ENCODE assay signal across 22 cellular contexts in the genomic region with DNA sequence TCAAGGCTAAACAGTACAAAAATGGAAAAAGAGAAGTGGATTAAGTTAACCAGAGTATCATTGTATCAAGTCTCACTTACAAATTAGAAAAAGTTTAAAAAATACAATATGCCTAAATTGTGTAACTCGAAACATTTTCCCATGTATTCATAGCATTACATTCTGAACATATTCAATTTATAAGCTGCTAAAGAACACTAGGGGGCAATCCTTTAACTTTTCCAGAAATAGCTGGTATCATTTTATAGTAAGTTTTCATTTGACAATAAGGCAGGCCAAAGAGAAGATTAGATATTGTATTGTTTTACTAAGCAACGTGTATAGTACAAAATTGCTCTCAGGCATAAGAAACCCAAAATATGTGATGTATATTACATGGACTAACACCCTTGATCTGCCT.
DNase-seq lines count a peak whose midpoint lies in the region; ATAC-seq and TF ChIP-seq lines count a peak whose summit lies in the region.
"Had no signal": no experiment of that assay in that cellular context is flagged by ENCODE, and none has a peak within 500 bp of the region (broad histone marks: within the 10 kb centered on the region; RNA-seq: fewer than 3 reads in every experiment).

No MANE protein-coding gene starts in this region.

- H3K27me3 ChIP-seq in PC-3 (ENCODE audit: low read length) (no peaks in the 10 kb centered on the region), osteoblast (ENCODE audit: insufficient read depth, low read length) (no peaks in the 10 kb centered on the region), tibial artery (peaks cover 0 to 6% of the 10 kb centered on the region in 2 donors), prostate gland (replicated peaks; ENCODE audit: insufficient read depth) (no peaks in the 10 kb centered on the region)
- H3K27me3 ChIP-seq: ascending aorta, BLaER1, upper lobe of right lung had no signal

- H3K79me2 ChIP-seq in PC-3 (ENCODE audit: low read length) (no peaks in the 10 kb centered on the region), osteoblast (ENCODE audit: insufficient read depth, low read length) (no peaks in the 10 kb centered on the region)

- no peaks in the 10 kb centered on the region for H3K4me1 ChIP-seq in PC-3 (ENCODE audit: insufficient read depth, low read length)
- H3K4me1 ChIP-seq in osteoblast (ENCODE audit: insufficient read depth, low read length) = no peaks in the 10 kb centered on the region
- H3K4me1 ChIP-seq in tibial artery = no peaks in the 10 kb centered on the region
- H3K4me1 ChIP-seq in prostate gland (replicated peaks) = no peaks in the 10 kb centered on the region
- H3K4me1 ChIP-seq: ascending aorta, BLaER1, psoas muscle, upper lobe of right lung had no signal

- CTCF ChIA-PET in PC-3 (lab: Charles Lee) = interaction anchor here (0.6 to 1.0 kb wide), 3 partner anchors 9 to 626 kb away, joined by 3 to 6 read pairs (median 5); no protein-coding TSS in a partner anchor

- no TSS peak for BruUV-seq in PC-3 (replicated peaks; lab: Mats Ljungman, UMichigan)

- H3K36me3 ChIP-seq in PC-3 (ENCODE audit: low read depth, low read length) (0 out of 2 replicates have a peak, but pooled peaks cover 7% of the 10 kb centered on the region), osteoblast (ENCODE audit: insufficient read depth, low read length) (no peaks in the 10 kb centered on the region), tibial artery (no peaks in the 10 kb centered on the region), prostate gland (no peaks in the 10 kb centered on the region)
- H3K36me3 ChIP-seq: ascending aorta, BLaER1, upper lobe of right lung had no signal

- no peak overlapping the region for H3K9ac ChIP-seq in PC-3 (ENCODE audit: low read length)
- H3K9ac ChIP-seq: BLaER1, GM23248 had no signal

- H3K9me3 ChIP-seq in PC-3 (ENCODE audit: low read length) (no peaks in the 10 kb centered on the region), osteoblast (ENCODE audit: low read depth, low read length) (no peaks in the 10 kb centered on the region), tibial artery (peaks cover 0 to 8% (median 0%) of the 10 kb centered on the region in 3 donors), prostate gland (no peaks in the 10 kb centered on the region)
- H3K9me3 ChIP-seq: ascending aorta, psoas muscle, upper lobe of right lung had no signal

- H3K4me3 ChIP-seq in PC-3 (ENCODE audit: low read length) (no peak overlapping the region), choroid plexus epithelial cell (ENCODE audit: low read depth, low read length) (no peak overlapping the region), osteoblast (ENCODE audit: insufficient read depth, low read length) (no peak overlapping the region), tibial artery (no peak overlapping the region), prostate gland (no peak overlapping the region)
- H3K4me3 ChIP-seq: ascending aorta, BLaER1, GM23248, psoas muscle, upper lobe of right lung had no signal

- H3F3A ChIP-seq in PC-3 (ENCODE audit: low read length, unreplicated experiment) = no peaks in the 10 kb centered on the region

- 63% methylated on average over 2 of the region's 2 CpGs for WGBS in prostate gland

- ATAC-seq in PC-3 = no peak
- ATAC-seq: naive thymus-derived CD4-positive, alpha-beta T cell; psoas muscle; upper lobe of right lung; WTC11 had no signal

- POLR2A ChIA-PET in PC-3 (lab: Charles Lee; ENCODE audit: unreplicated experiment) = no interaction called here

- TF ChIP-seq POLR2A in prostate gland (IDR thresholded peaks at IDR 0.05) = no peak

- no peak overlapping the region for H3K27ac ChIP-seq in PC-3 (ENCODE audit: low read length)
- no peak overlapping the region for H3K27ac ChIP-seq in osteoblast (ENCODE audit: low read depth, low read length)
- H3K27ac ChIP-seq in tibial artery = no peak overlapping the region
- no peak overlapping the region for H3K27ac ChIP-seq in prostate gland
- H3K27ac ChIP-seq: ascending aorta, BLaER1, GM23248, psoas muscle, upper lobe of right lung had no signal

- DNase-seq in HCEC 1CT (peak; percentile 30), PC-3 (peak; percentile 23), choroid plexus epithelial cell (ENCODE audit: low read depth) (no peak), osteoblast (ENCODE audit: insufficient read length, low spot score, missing footprints) (no peak), tibial artery (no peak), prostate gland (ENCODE audit: low spot score) (no peak), NCI-H1105 (lab: John Stamatoyannopoulos, UW) (no peak), cerebellar cortex (ENCODE audit: low spot score) (no peak)
- DNase-seq: activated CD4-positive, alpha-beta T cell treated with anti-CD3 and anti-CD28 coated beads, Interleukin-2, amount 50 U/mL, for 48 hours; activated naive CD4-positive, alpha-beta T cell treated with Interleukin-2 at 50 U/mL for 16 hours; activated T-cell treated with anti-CD3 and anti-CD28 coated beads for 4 hours; naive thymus-derived CD4-positive, alpha-beta T cell; NCI-H2029; psoas muscle; SHP77; small intestine; stimulated activated CD4-positive, alpha-beta T cell treated with anti-CD3 and anti-CD28 coated beads, Interleukin-4, amount 100 ng/mL, for 1 hour; upper lobe of right lung had no signal

- no peaks in the 10 kb centered on the region for H3K9me2 ChIP-seq in PC-3 (replicated peaks; ENCODE audit: low read length)

- H3K4me2 ChIP-seq in PC-3 (ENCODE audit: low read length) (no peak overlapping the region), osteoblast (ENCODE audit: insufficient read depth, low read length) (no peak overlapping the region)
- H3K4me2 ChIP-seq: BLaER1 had no signal

- TF ChIP-seq CTCF in PC-3 (conservative IDR thresholded peaks at IDR 0.05; ENCODE audit: low read depth, low read length) (peak; percentile 63), choroid plexus epithelial cell (conservative IDR thresholded peaks at IDR 0.05; ENCODE audit: low read depth, low read length) (peak; percentile 40), osteoblast (IDR thresholded peaks at IDR 0.05; ENCODE audit: extremely low read depth, low read depth, low read length) (peak; percentile 25), tibial artery (IDR thresholded peaks at IDR 0.05) (no peak), prostate gland (IDR thresholded peaks at IDR 0.05) (no peak)

- intact Hi-C loops in PC-3 (cut with micrococcal nuclease) (no loop called here), tibial artery (cut with DNase I; ENCODE audit: low total_unique reads) (no loop called here), prostate gland (cut with DNase I) (no loop called here)

- H4K20me1 ChIP-seq in PC-3 (ENCODE audit: low read length) (no peaks in the 10 kb centered on the region), osteoblast (ENCODE audit: insufficient read depth, low read length) (no peaks in the 10 kb centered on the region)
- H4K20me1 ChIP-seq: BLaER1 had no signal

- no peak overlapping the region for H2AFZ ChIP-seq in PC-3 (ENCODE audit: low read length)
- H2AFZ ChIP-seq in osteoblast (ENCODE audit: low read length) = no peak overlapping the region
- H2AFZ ChIP-seq: GM23248 had no signal

Comparison
In these comparisons a context has a peak if more than half of its experiments do, and no peak if none do; other contexts are left out.
1. DNase-seq: peak in HCEC 1CT (single experiment) and PC-3 (single experiment); none in choroid plexus epithelial cell (single experiment), osteoblast (single experiment), tibial artery (0 of 2), prostate gland (single experiment), NCI-H1105 (single experiment) and cerebellar cortex (single experiment).
2. CTCF ChIP-seq: peak in PC-3 (single experiment), choroid plexus epithelial cell (single experiment) and osteoblast (single experiment); none in tibial artery (0 of 2) and prostate gland (0 of 4).